12 cellular contexts compared by ENCODE assay signal in the genomic region with DNA sequence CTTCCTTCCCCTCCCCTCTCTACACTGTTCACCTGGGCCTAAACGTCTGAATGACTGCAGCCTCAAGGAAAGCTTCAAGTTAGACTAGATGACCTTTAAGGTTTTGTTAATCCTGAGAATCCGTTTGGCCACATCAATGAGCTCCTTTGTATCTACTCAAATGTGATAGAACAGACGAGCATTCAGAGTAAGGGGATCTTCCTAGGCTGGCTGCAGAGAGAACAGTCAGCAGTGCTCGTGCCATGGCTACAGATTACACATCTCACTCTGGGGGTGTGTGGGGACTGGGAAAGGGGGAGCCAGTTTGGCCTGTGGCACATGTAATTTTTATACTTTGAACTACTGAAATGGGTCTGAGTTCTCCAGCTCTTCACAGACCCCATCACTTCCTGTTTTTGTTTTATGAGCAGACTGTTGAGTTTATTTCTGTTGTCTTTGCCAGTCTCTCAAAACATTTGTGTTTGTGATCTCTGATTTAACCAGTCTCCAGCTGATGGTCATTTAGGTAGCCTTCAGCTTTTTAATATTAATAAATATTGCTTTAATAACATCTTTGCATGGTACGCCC. TPM values are rescaled to one million over a fixed set of nuclear protein-coding genes. Genes with fewer than 3 reads are reported as not detected.
DNase-seq lines count a peak whose midpoint lies in the region; ATAC-seq and TF ChIP-seq lines count a peak whose summit lies in the region.
"Had no signal": no experiment of that assay in that cellular context is flagged by ENCODE, and none has a peak within 500 bp of the region (broad histone marks: within the 10 kb centered on the region; RNA-seq: fewer than 3 reads in every experiment).

No MANE protein-coding gene starts in this region.

- no peak overlapping the region for H2AFZ ChIP-seq in KMS-11 (ENCODE audit: low read depth)

- peak overlapping the region; percentile 80 to 98 (median 85) for H3K27ac Mint-ChIP-seq in CD4-positive, CD25-positive, alpha-beta regulatory T cell
- peak overlapping the region; percentile 75 for H3K27ac Mint-ChIP-seq in activated T-helper 1 cell treated with anti-CD3 and anti-CD28 coated beads, Interleukin-12 subunit alpha, Interleukin-12 subunit beta, Interleukin-2, Interleukin-4 antibody, amounts not matched to agents 30 ng/mL and 10 ng/mL and 1 ng/mL, durations not matched to agents 14 hours and 24 hours and 36 hours

- TF ChIP-seq CTCF in KMS-11 (conservative IDR thresholded peaks at IDR 0.05; ENCODE audit: low read depth, low read length): no peak

- intact Hi-C loops in activated T-helper 1 cell treated with anti-CD3 and anti-CD28 coated beads, Interleukin-12 subunit alpha, Interleukin-12 subunit beta, Interleukin-2, Interleukin-4 antibody, amounts not matched to agents 30 ng/mL and 10 ng/mL and 1 ng/mL, durations not matched to agents 14 hours and 24 hours and 36 hours (cut with micrococcal nuclease): no loop called here

- peak overlapping the region; percentile 72 for H3K4me3 ChIP-seq in CD4-positive, CD25-positive, alpha-beta regulatory T cell (ENCODE audit: low read depth, low read length)
- H3K4me3 ChIP-seq in KMS-11 (IDR thresholded peaks at IDR 0.05; ENCODE audit: insufficient read depth, low read depth, low read length) (no peak overlapping the region), mesodermal cell (ENCODE audit: extremely low read depth, insufficient read depth, low read length, poor library complexity, severe bottlenecking) (no peak overlapping the region)

- no peaks in the 10 kb centered on the region for H3K9me3 ChIP-seq in CD4-positive, CD25-positive, alpha-beta regulatory T cell (ENCODE audit: control insufficient read depth in 2 of 2, low read length in 2 of 2)
- H3K9me3 ChIP-seq in mesodermal cell (ENCODE audit: control insufficient read depth, low read length): no peaks in the 10 kb centered on the region

- H3K9me3 Mint-ChIP-seq in CD4-positive, CD25-positive, alpha-beta regulatory T cell: no peaks in the 10 kb centered on the region
- H3K9me3 Mint-ChIP-seq in activated T-helper 1 cell treated with anti-CD3 and anti-CD28 coated beads, Interleukin-12 subunit alpha, Interleukin-12 subunit beta, Interleukin-2, Interleukin-4 antibody, amounts not matched to agents 30 ng/mL and 10 ng/mL and 1 ng/mL, durations not matched to agents 14 hours and 24 hours and 36 hours: no peaks in the 10 kb centered on the region

- peaks cover 33 to 84% (median 66%) of the 10 kb centered on the region in 4 donors for H3K4me1 Mint-ChIP-seq in CD4-positive, CD25-positive, alpha-beta regulatory T cell
- peaks cover 51% of the 10 kb centered on the region for H3K4me1 Mint-ChIP-seq in activated T-helper 1 cell treated with anti-CD3 and anti-CD28 coated beads, Interleukin-12 subunit alpha, Interleukin-12 subunit beta, Interleukin-2, Interleukin-4 antibody, amounts not matched to agents 30 ng/mL and 10 ng/mL and 1 ng/mL, durations not matched to agents 14 hours and 24 hours and 36 hours (ENCODE audit: low read depth)

- H3K27me3 Mint-ChIP-seq in CD4-positive, CD25-positive, alpha-beta regulatory T cell: no peaks in the 10 kb centered on the region
- H3K27me3 Mint-ChIP-seq in activated T-helper 1 cell treated with anti-CD3 and anti-CD28 coated beads, Interleukin-12 subunit alpha, Interleukin-12 subunit beta, Interleukin-2, Interleukin-4 antibody, amounts not matched to agents 30 ng/mL and 10 ng/mL and 1 ng/mL, durations not matched to agents 14 hours and 24 hours and 36 hours (ENCODE audit: insufficient read depth): no peaks in the 10 kb centered on the region

- H3K79me2 ChIP-seq in KMS-11 (ENCODE audit: insufficient read depth, low read depth): peaks cover 47% of the 10 kb centered on the region; the same call in 1 of the 2 replicates

- H3K4me1 ChIP-seq in CD4-positive, CD25-positive, alpha-beta regulatory T cell (ENCODE audit: control insufficient read depth, insufficient read depth, low read length, poor library complexity, severe bottlenecking): peaks cover 65% of the 10 kb centered on the region
- peaks cover 100% of the 10 kb centered on the region for H3K4me1 ChIP-seq in KMS-11 (ENCODE audit: low read depth, poor library complexity, severe bottlenecking)
- H3K4me1 ChIP-seq in mesodermal cell (ENCODE audit: control insufficient read depth, insufficient read depth, low read length, poor library complexity, severe bottlenecking): peaks cover 37% of the 10 kb centered on the region

- peak in 1 of 3 donors; percentile 31 for DNase-seq in CD4-positive, CD25-positive, alpha-beta regulatory T cell
- DNase-seq in activated T-helper 1 cell treated with anti-CD3 and anti-CD28 coated beads, Interleukin-12 subunit alpha, Interleukin-12 subunit beta, Interleukin-2, Interleukin-4 antibody, amounts not matched to agents 30 ng/mL and 10 ng/mL and 1 ng/mL, durations not matched to agents 14 hours and 24 hours and 36 hours (ENCODE audit: low spot score): no peak
- DNase-seq in NCI-H2107 (lab: John Stamatoyannopoulos, UW) (no peak), NCI-H510A (lab: John Stamatoyannopoulos, UW) (no peak)
- DNase-seq: DMS79 treated with DMSO at 0.1 percent for 48 hours; effector CD4-positive, alpha-beta T cell; PC-3; stimulated activated CD8-positive, alpha-beta memory T cell treated with anti-CD3 and anti-CD28 coated beads, Interleukin-4, amount 100 ng/mL, for 48 hours had no signal

- H3K4me2 ChIP-seq in KMS-11: peak overlapping the region; percentile 95

- 70 to 78% methylated on average over 3 to 4 of the region's 5 CpGs for WGBS in mesodermal cell (ENCODE audit: insufficient coverage in 2 of 2), 2 experiments

- peak; percentile 10 to 42 for ATAC-seq in CD4-positive, CD25-positive, alpha-beta regulatory T cell (ENCODE audit: low read depth in 2 of 2)
- ATAC-seq in GM19452 (IDR thresholded peaks at IDR 0.05; ENCODE audit: unreplicated experiment) (no peak), HG03135 (IDR thresholded peaks at IDR 0.05; ENCODE audit: unreplicated experiment) (no peak)
- ATAC-seq: PC-3 had no signal

- H3K36me3 ChIP-seq in CD4-positive, CD25-positive, alpha-beta regulatory T cell (ENCODE audit: control insufficient read depth, insufficient read depth, low read length): peaks cover 70% of the 10 kb centered on the region
- H3K36me3 ChIP-seq in KMS-11 (ENCODE audit: insufficient read depth) (no peaks in the 10 kb centered on the region), mesodermal cell (ENCODE audit: control insufficient read depth, insufficient read depth, low read length) (peaks cover 18% of the 10 kb centered on the region)

- peak overlapping the region; percentile 43; the same call in 1 of the 2 replicates for H3K9ac ChIP-seq in KMS-11

- peaks cover 54% of the 10 kb centered on the region for H3K36me3 Mint-ChIP-seq in CD4-positive, CD25-positive, alpha-beta regulatory T cell
- peaks cover 27% of the 10 kb centered on the region for H3K36me3 Mint-ChIP-seq in activated T-helper 1 cell treated with anti-CD3 and anti-CD28 coated beads, Interleukin-12 subunit alpha, Interleukin-12 subunit beta, Interleukin-2, Interleukin-4 antibody, amounts not matched to agents 30 ng/mL and 10 ng/mL and 1 ng/mL, durations not matched to agents 14 hours and 24 hours and 36 hours (ENCODE audit: low read depth)

- no peaks in the 10 kb centered on the region for H3K27me3 ChIP-seq in CD4-positive, CD25-positive, alpha-beta regulatory T cell (ENCODE audit: control insufficient read depth, insufficient read depth, low read length)
- no peaks in the 10 kb centered on the region for H3K27me3 ChIP-seq in KMS-11 (ENCODE audit: insufficient read depth, low read depth)

- H4K20me1 ChIP-seq in KMS-11 (ENCODE audit: insufficient read depth): no peaks in the 10 kb centered on the region

- H3K27ac ChIP-seq in CD4-positive, CD25-positive, alpha-beta regulatory T cell (ENCODE audit: insufficient read depth, low read length, poor library complexity, severe bottlenecking): peak overlapping the region; percentile 26
- H3K27ac ChIP-seq in KMS-11 (peak overlapping the region; percentile 92), mesodermal cell (ENCODE audit: low read depth, low read length, severe bottlenecking) (peak overlapping the region; percentile 38)

- H3K4me3 Mint-ChIP-seq in CD4-positive, CD25-positive, alpha-beta regulatory T cell: peak overlapping the region; percentile 48 to 82 (median 58)
- peak overlapping the region; percentile 15 for H3K4me3 Mint-ChIP-seq in activated T-helper 1 cell treated with anti-CD3 and anti-CD28 coated beads, Interleukin-12 subunit alpha, Interleukin-12 subunit beta, Interleukin-2, Interleukin-4 antibody, amounts not matched to agents 30 ng/mL and 10 ng/mL and 1 ng/mL, durations not matched to agents 14 hours and 24 hours and 36 hours

RNA-seq across cellular contexts. Expression of gene KCNS1, which starts 50.9 kb away (rescaled TPM):
- total RNA-seq in CD4-positive, CD25-positive, alpha-beta regulatory T cell: not detected
- polyA plus RNA-seq in CD4-positive, CD25-positive, alpha-beta regulatory T cell: under 1 TPM; 0.09 to 0.20 (median 0.17) TPM
- 0.49 and 0.51 TPM in 2 replicates for total RNA-seq in activated T-helper 1 cell treated with anti-CD3 and anti-CD28 coated beads, Interleukin-12 subunit alpha, Interleukin-12 subunit beta, Interleukin-2, Interleukin-4 antibody, amounts not matched to agents 30 ng/mL and 10 ng/mL and 1 ng/mL, durations not matched to agents 14 hours and 24 hours and 36 hours
- 8.1 TPM for polyA plus RNA-seq in mesodermal cell (2013, experiment 1 of 2)
- 8.5 TPM for polyA plus RNA-seq in mesodermal cell (2013, experiment 2 of 2)
- total RNA-seq: PC-3 had no signal

Comparison
In these comparisons a context has a peak if more than half of its experiments do, and no peak if none do; other contexts are left out.
1. ATAC-seq: peak in CD4-positive, CD25-positive, alpha-beta regulatory T cell (2 of 2); none in GM19452 (single experiment) and HG03135 (single experiment).
2. H3K27ac ChIP-seq: peak in every context shown above with its lines; median percentile 92 in KMS-11; 38 in mesodermal cell; 26 in CD4-positive, CD25-positive, alpha-beta regulatory T cell.